8 cellular contexts compared by ENCODE assay signal in the genomic region with DNA sequence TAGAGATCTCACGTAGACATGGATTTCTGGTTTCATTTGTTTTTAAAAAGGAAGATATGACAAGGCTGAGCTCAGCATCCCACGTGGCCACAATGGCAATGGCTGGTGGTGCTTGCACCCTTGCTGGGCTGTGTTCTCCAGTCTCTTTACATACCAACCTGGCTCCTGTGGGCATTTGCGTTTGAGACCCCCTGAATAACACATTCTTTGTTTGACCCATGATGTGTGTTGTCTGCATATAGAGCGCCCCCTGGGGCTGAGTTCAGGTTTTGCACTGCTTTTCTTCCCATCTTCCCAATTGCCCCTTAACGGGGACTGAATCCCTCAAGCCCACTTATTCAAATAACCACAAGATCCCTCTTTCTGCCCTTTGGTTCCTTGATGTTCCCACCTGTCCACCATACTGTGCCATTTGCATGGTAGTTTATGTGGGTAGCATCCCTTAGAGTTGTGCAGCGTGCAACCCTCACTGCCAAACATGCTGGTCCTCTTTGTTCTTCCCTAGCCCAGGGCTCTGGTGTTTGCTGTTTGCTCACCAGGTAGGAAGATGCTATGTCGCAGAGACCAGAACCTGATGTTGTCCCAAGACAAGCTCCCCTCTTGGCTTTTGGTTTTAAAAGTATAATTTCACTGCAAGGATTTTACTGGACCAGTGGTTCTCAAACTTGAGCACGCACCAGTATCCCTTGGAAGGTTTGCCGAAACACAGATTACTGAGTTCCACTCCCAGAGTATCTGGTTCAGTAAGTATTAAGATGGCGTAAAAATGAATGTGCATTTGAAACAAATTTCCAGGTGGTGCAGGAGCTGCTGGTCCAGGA. TPM values are rescaled to one million over a fixed set of nuclear protein-coding genes. Genes with fewer than 3 reads are reported as not detected.
DNase-seq lines count a peak whose midpoint lies in the region; ATAC-seq and TF ChIP-seq lines count a peak whose summit lies in the region.

No MANE protein-coding gene starts in this region.

- H3K4me1 Mint-ChIP-seq in MCF 10A (ENCODE audit: insufficient read depth, unreplicated experiment) = no peaks in the 10 kb centered on the region

- H3K4me3 Mint-ChIP-seq in MCF 10A (ENCODE audit: unreplicated experiment) = no peak overlapping the region

- CTCF ChIA-PET in MCF 10A (lab: Yijun Ruan, JAX) = interaction anchor here (0.6 to 0.8 kb wide), 3 partner anchors 21 to 707 kb away, joined by 3 to 5 read pairs (median 3); no protein-coding TSS in a partner anchor

- no peak for TF ChIP-seq POLR2A in breast epithelium (IDR thresholded peaks at IDR 0.05)

- no peaks in the 10 kb centered on the region for H3K36me3 Mint-ChIP-seq in MCF 10A (ENCODE audit: insufficient read depth, unreplicated experiment)

- BruUV-seq in MCF 10A (replicated peaks; lab: Mats Ljungman, UMichigan) = no TSS peak

- no peaks in the 10 kb centered on the region for H3K27me3 Mint-ChIP-seq in MCF 10A (ENCODE audit: insufficient read depth, unreplicated experiment)

- POLR2A ChIA-PET in MCF 10A (lab: Yijun Ruan, JAX) = no interaction called here

- ATAC-seq in HG03521 (IDR thresholded peaks at IDR 0.05; ENCODE audit: unreplicated experiment) (no peak), HG03520 (IDR thresholded peaks at IDR 0.05; ENCODE audit: unreplicated experiment) (no peak)

- H3K27ac ChIP-seq in breast epithelium = no peak overlapping the region

- peaks cover 0 to 17% of the 10 kb centered on the region in 2 donors for H3K9me3 ChIP-seq in breast epithelium

- no peaks in the 10 kb centered on the region for H3K36me3 ChIP-seq in breast epithelium

- intact Hi-C loops in MCF 10A (cut with micrococcal nuclease) = loop anchor here (1.0 kb wide), 1 partner anchor 135 kb away; no protein-coding TSS in a partner anchor
- intact Hi-C loops in breast epithelium (cut with DNase I; ENCODE audit: low total_unique reads) = no loop called here

- H3K9me3 Mint-ChIP-seq in MCF 10A (ENCODE audit: unreplicated experiment) = no peaks in the 10 kb centered on the region

- DNase-seq in MCF 10A (ENCODE audit: unreplicated experiment) = peak; percentile 51
- DNase-seq in breast epithelium (ENCODE audit: low spot score in 2 of 2) = no peak
- peak; percentile 28 for DNase-seq in RPMI7951 (ENCODE audit: low read depth)
- DNase-seq in astrocyte of the hippocampus (ENCODE audit: low read depth, low spot score) = peak; percentile 12
- DNase-seq in medulla oblongata (ENCODE audit: extremely low spot score) = peak; percentile 45
- DNase-seq in AG08395 (ENCODE audit: low spot score) = no peak

- TF ChIP-seq CTCF in MCF 10A (IDR thresholded peaks at IDR 0.05; ENCODE audit: unreplicated experiment) = peak; percentile 74
- no peak for TF ChIP-seq CTCF in breast epithelium (IDR thresholded peaks at IDR 0.05)

- H3K27me3 ChIP-seq in breast epithelium = no peaks in the 10 kb centered on the region

- no peak overlapping the region for H3K4me3 ChIP-seq in breast epithelium

- H3K27ac Mint-ChIP-seq in MCF 10A (ENCODE audit: low read depth, unreplicated experiment) = no peak overlapping the region

- H3K4me1 ChIP-seq in breast epithelium = no peaks in the 10 kb centered on the region

RNA-seq across cellular contexts. Expression of a gene that starts 38.5 kb away (rescaled TPM):
- total RNA-seq in MCF 10A (2022) (0.07 and 0.29 TPM in 2 replicates), breast epithelium (1 to 10 TPM; 1.3 to 5.0 (median 4.6) TPM)
- 13.6 and 14.2 TPM in 2 replicates for total RNA-seq in RPMI7951 (2014; rRNA removed; shearing (Covaris generic))

Comparison
In these comparisons a context has a peak if more than half of its experiments do, and no peak if none do; other contexts are left out.
1. DNase-seq: peak in MCF 10A (single experiment), RPMI7951 (single experiment), astrocyte of the hippocampus (single experiment) and medulla oblongata (single experiment); none in breast epithelium (0 of 2) and AG08395 (single experiment).